8 cellular contexts compared by ENCODE assay signal in the genomic region with DNA sequence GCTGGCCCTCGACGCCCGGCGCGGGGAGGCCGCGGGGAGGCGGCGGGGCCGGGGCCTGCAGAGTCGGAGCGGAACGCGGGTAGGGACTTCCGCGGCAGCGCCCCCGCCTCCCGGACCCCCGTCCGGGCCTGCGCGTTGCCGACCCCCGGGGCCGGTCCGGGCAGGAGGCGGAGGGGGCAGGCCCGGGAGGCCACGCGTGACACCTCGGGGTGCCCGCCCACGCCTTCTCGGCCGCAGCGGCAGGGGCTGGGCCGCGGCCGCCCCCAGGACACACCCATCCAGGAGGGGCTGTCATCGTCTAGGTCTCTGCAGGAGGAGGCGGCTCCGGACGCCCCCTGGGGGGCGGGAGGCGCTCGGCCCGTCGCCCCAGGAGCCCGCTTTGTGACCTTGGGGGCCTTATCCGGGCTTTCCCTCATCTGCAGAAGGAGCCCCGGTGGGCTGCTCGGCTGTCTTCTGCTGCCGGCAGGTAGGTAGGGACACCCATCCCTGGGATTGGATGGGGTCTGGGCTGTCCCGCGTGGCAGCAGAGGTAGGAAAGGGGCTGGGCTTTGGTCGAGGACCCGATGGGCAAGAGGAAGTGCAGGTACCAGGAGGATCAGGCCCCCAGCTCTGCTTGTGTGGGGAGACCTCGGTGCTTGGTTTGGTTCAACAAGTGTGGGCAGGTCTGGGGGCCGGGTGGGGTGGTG. TPM values are rescaled to one million over a fixed set of nuclear protein-coding genes. Genes with fewer than 3 reads are reported as not detected.
A peak's percentile ranks its signal among the peaks of the same experiment; 100 is the strongest.
DNase-seq lines count a peak whose midpoint lies in the region; ATAC-seq and TF ChIP-seq lines count a peak whose summit lies in the region.

No MANE protein-coding gene starts in this region.

- no peaks in the 10 kb centered on the region for H3K9me3 ChIP-seq in HUES6 (ENCODE audit: control insufficient read depth, insufficient read depth, low read depth, low read length)
- H3K9me3 ChIP-seq in lower lobe of right lung: no peaks in the 10 kb centered on the region

- no peak overlapping the region for H3K9ac ChIP-seq in HUES6 (ENCODE audit: low read length)

- ATAC-seq in GM21447 (IDR thresholded peaks at IDR 0.05; ENCODE audit: unreplicated experiment) (peak; percentile 72), lower lobe of right lung (peak; percentile 58 to 59)

- DNase-seq in GM03348 (ENCODE audit: low spot score): peak; percentile 85
- peak in 1 of 2 donors; percentile 18 for DNase-seq in cardiac fibroblast (ENCODE audit: low read depth in 2 of 2)
- peak; percentile 59 for DNase-seq in lower lobe of right lung
- peak; percentile 27 to 28 for DNase-seq in stimulated activated CD8-positive, alpha-beta memory T cell treated with anti-CD3 and anti-CD28 coated beads, Interleukin-2, amount 100 ng/mL, for 1 hour (ENCODE audit: low read depth in 2 of 2)
- no peak for DNase-seq in A172 (ENCODE audit: low spot score)

- H3K4me3 ChIP-seq in HUES6 (ENCODE audit: low read depth, low read length) (peak overlapping the region; percentile 69), cardiac fibroblast (replicated peaks in 1 of 2; ENCODE audit: low read depth in 2 of 2, low read length in 2 of 2) (peak overlapping the region; percentile 70 to 79), lower lobe of right lung (peak overlapping the region; percentile 86)

- H3K27ac ChIP-seq in HUES6 (ENCODE audit: low read depth, low read length): no peak overlapping the region
- H3K27ac ChIP-seq in VCaP: peak overlapping the region; percentile 91; the same call in 1 of the 2 replicates
- H3K27ac ChIP-seq in lower lobe of right lung: peak overlapping the region; percentile 84

- peaks cover 6% of the 10 kb centered on the region; the same call in 1 of the 2 replicates for H3K4me1 ChIP-seq in HUES6 (ENCODE audit: control insufficient read depth, insufficient read depth, low read length)
- peaks cover 24% of the 10 kb centered on the region for H3K4me1 ChIP-seq in lower lobe of right lung

- peaks cover 14% of the 10 kb centered on the region for H3K36me3 ChIP-seq in HUES6 (ENCODE audit: control insufficient read depth, insufficient read depth, low read length)
- peaks cover 21% of the 10 kb centered on the region for H3K36me3 ChIP-seq in lower lobe of right lung

- H3K27me3 ChIP-seq in HUES6 (ENCODE audit: control insufficient read depth, insufficient read depth, low read length) (no peaks in the 10 kb centered on the region), lower lobe of right lung (ENCODE audit: low read depth) (no peaks in the 10 kb centered on the region)

- TF ChIP-seq CTCF in VCaP (conservative IDR thresholded peaks at IDR 0.05) (peak; percentile 44), cardiac fibroblast (IDR thresholded peaks at IDR 0.05; ENCODE audit: low read depth, low read length) (no peak), lower lobe of right lung (IDR thresholded peaks at IDR 0.05) (peak; percentile 36)

- intact Hi-C loops in lower lobe of right lung (cut with DNase I): no loop called here

RNA-seq across cellular contexts. Expression of a gene that starts 0.6 kb away (rescaled TPM):
- 43.2 TPM for total RNA-seq in lower lobe of right lung
- 7.7 and 20.4 TPM in 2 replicates for total RNA-seq in A172 (2014; rRNA removed; shearing (Covaris generic))

RNA-seq across cellular contexts. Expression of a gene that starts 22.3 kb away (rescaled TPM):
- total RNA-seq in lower lobe of right lung: 4.4 TPM
- total RNA-seq in A172 (2014; rRNA removed; shearing (Covaris generic)): 4.3 and 5.4 TPM in 2 replicates

RNA-seq across cellular contexts. Expression of a gene that starts 47.9 kb away (rescaled TPM):
- total RNA-seq in lower lobe of right lung: 33.2 TPM
- 28.3 and 30.0 TPM in 2 replicates for total RNA-seq in A172 (2014; rRNA removed; shearing (Covaris generic))
